Comparison of ENCODE assay signal across 8 cellular contexts in the genomic region with DNA sequence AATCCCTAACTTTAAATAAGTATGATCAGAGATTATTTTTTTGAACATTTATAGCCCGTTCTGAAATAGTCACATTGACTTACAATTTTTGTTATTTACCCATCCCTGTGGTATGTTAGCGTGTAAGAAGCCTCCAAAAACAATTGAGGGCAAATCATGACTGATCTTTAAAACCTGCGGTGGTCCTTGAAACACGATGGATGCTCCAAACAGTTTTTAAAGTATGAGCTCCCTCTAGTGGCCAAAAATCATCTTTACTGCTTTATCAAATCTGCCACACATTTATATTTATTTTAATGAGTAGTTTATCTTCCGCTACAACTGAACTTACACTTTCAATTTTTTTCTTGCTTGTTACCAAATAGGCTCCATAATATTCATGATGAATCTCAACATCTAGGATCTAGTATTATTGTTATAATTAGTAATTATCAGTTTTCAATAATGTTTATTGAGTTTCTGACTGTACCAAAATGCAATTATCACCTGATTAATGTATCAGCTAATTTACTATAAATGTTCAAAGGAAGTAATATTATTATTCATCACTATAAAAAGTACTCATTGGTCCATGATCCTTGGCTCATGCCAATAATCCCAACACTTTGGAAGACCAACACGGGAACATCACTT.
A peak's percentile ranks its signal among the peaks of the same experiment; 100 is the strongest.
DNase-seq lines count a peak whose midpoint lies in the region; ATAC-seq, FAIRE-seq and TF ChIP-seq lines count a peak whose summit lies in the region.

No MANE protein-coding gene starts in this region.

- no peak overlapping the region for H3K27ac ChIP-seq in 22Rv1
- H3K27ac ChIP-seq in tibial artery: no peak overlapping the region

- FAIRE-seq in islet of Langerhans (lab: Jason Lieb, UNC): peak; percentile 92

- intact Hi-C loops in tibial artery (cut with DNase I; ENCODE audit: low total_unique reads): no loop called here

- ATAC-seq in HG03378 (IDR thresholded peaks at IDR 0.05; ENCODE audit: unreplicated experiment): peak; percentile 61

- H3K36me3 ChIP-seq in tibial artery: no peaks in the 10 kb centered on the region

- H3K4me3 ChIP-seq in GM12865 (ENCODE audit: low read depth, low read length) (no peak overlapping the region), astrocyte of the cerebellum (ENCODE audit: low read depth, low read length) (no peak overlapping the region), tibial artery (no peak overlapping the region)

- TF ChIP-seq CTCF in 22Rv1 (IDR thresholded peaks at IDR 0.05) (peak; percentile 80), GM12865 (IDR thresholded peaks at IDR 0.05; ENCODE audit: insufficient read depth, low read depth, low read length, missing control alignments) (peak; percentile 39), astrocyte of the cerebellum (IDR thresholded peaks at IDR 0.05; ENCODE audit: low read depth, low read length, missing control alignments) (peak; percentile 41), tibial artery (IDR thresholded peaks at IDR 0.05) (peak; percentile 61 to 75)

- H3K27me3 ChIP-seq in tibial artery: no peaks in the 10 kb centered on the region

- DNase-seq in GM12865 (ENCODE audit: low read depth) (peak; percentile 72), NCI-H446 (lab: John Stamatoyannopoulos, UW) (peak; percentile 48 to 78), astrocyte of the cerebellum (ENCODE audit: low read depth) (peak; percentile 73), tibial artery (no peak), COLO668 (lab: John Stamatoyannopoulos, UW; ENCODE audit: unreplicated experiment) (no peak)

- no peaks in the 10 kb centered on the region for H3K9me3 ChIP-seq in tibial artery

- H3K4me1 ChIP-seq in tibial artery: peaks cover 0 to 4% (median under 1%) of the 10 kb centered on the region in 4 donors

- in situ Hi-C loops in astrocyte of the cerebellum (cut with HindIII; ENCODE audit: low sequenced_read_pairs): no loop called here

Comparison
In these comparisons a context has a peak if more than half of its experiments do, and no peak if none do; other contexts are left out.
1. DNase-seq: peak in GM12865 (single experiment), NCI-H446 (2 of 2) and astrocyte of the cerebellum (single experiment); none in tibial artery (0 of 2) and COLO668 (single experiment).
2. Peak in every context shown above with its lines, with median percentiles within 50 percentile points of each other: CTCF ChIP-seq.